Comparison of ENCODE assay signal across 16 cellular contexts in the genomic region with DNA sequence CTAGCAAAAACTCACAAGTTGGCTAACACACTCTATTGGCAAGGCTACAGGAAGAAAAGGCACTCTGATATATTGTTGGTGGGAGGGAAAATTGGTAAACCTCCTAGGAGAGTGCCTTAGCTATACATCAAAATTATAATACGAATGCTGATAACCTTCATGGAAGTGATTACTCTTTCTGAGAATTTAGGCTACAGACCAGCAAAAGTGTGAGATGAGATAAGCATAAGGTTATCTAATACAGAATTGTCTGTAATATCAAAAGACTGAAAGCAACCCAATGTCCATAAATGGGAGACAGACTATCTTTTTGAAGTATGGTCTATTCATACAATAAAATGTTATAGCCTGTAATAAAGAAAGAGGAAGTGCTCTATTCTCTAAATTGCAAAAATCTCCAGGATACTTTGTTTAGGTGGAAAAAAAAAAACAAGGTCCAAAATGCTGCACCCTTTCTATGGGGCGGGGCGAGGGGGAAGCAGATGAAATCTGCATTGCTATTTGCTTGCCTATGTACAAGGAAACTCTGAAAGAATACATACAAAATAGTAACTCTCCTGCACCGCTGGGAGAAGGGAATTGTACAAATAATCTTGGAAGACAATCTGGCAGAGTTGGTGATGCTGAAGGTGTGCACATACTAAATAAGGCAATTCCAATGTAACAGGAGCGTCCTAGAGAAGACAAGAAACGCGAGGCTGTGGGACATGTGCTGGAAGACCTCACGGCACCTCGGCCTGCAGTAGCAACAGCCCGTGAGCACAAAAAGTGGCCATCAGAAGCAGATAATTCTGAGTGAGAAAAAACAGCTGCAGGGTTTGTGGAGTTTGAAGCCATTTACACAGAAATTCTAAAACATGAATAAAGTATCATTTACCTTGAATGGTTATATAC.
DNase-seq lines count a peak whose midpoint lies in the region; ATAC-seq and TF ChIP-seq lines count a peak whose summit lies in the region.
"Had no signal": no experiment of that assay in that cellular context is flagged by ENCODE, and none has a peak within 500 bp of the region (broad histone marks: within the 10 kb centered on the region; RNA-seq: fewer than 3 reads in every experiment).

No MANE protein-coding gene starts in this region.

- H3K36me3 ChIP-seq in left ventricle myocardium inferior (peaks cover 3% of the 10 kb centered on the region), mesenchymal stem cell (ENCODE audit: control insufficient read depth in 1 of 2, insufficient read depth in 2 of 2, low read depth in 1 of 2, low read length in 2 of 2) (peaks cover 26 to 62% of the 10 kb centered on the region in 2 experiments), tibial nerve (peaks cover 0 to 16% (median 0%) of the 10 kb centered on the region in 3 donors)
- H3K36me3 ChIP-seq: suprapubic skin had no signal

- H3K9ac ChIP-seq in mesenchymal stem cell (ENCODE audit: low read length) = no peak overlapping the region

- no peak overlapping the region for H3K4me2 ChIP-seq in mesenchymal stem cell (ENCODE audit: low read length, poor library complexity, severe bottlenecking)

- H3K23ac ChIP-seq in mesenchymal stem cell (ENCODE audit: low read length in 2 of 2) = no peak overlapping the region

- H2BK15ac ChIP-seq in mesenchymal stem cell (ENCODE audit: low read depth, poor library complexity, severe bottlenecking) = no peak overlapping the region

- no peaks in the 10 kb centered on the region for H3K9me3 Mint-ChIP-seq in activated T-helper 17 cell treated with anti-CD3 and anti-CD28 coated beads, Interleukin-2, amount 50 U/mL, for 72 hours
- peaks cover 7% of the 10 kb centered on the region for H3K9me3 Mint-ChIP-seq in stimulated activated memory B cell treated with anti-CD40 and anti-IgM and Interleukin-4, amounts not matched to agents 10 μg/mL and 1 μg/mL and 100 μg/mL, for 72 hours

- H2BK12ac ChIP-seq in mesenchymal stem cell (ENCODE audit: low read length in 2 of 2) = peak overlapping the region in 1 of 2 experiments; percentile 25

- no peak overlapping the region for H2BK5ac ChIP-seq in mesenchymal stem cell (ENCODE audit: low read depth, low read length, poor library complexity, severe bottlenecking)

- no peaks in the 10 kb centered on the region for H3K27me3 Mint-ChIP-seq in activated T-helper 17 cell treated with anti-CD3 and anti-CD28 coated beads, Interleukin-2, amount 50 U/mL, for 72 hours
- peaks cover 21% of the 10 kb centered on the region for H3K27me3 Mint-ChIP-seq in stimulated activated memory B cell treated with anti-CD40 and anti-IgM and Interleukin-4, amounts not matched to agents 10 μg/mL and 1 μg/mL and 100 μg/mL, for 72 hours

- WGBS in mesenchymal stem cell = 83% methylated on average over 7 of the region's 10 CpGs
- WGBS in tibial nerve, 2 donors = 72 to 78% methylated on average over 10 of the region's 10 CpGs

- TF ChIP-seq EP300 in tibial nerve (IDR thresholded peaks at IDR 0.05) = no peak

- peaks cover 49% of the 10 kb centered on the region for H3K4me1 ChIP-seq in left ventricle myocardium inferior
- H3K4me1 ChIP-seq in mesenchymal stem cell (ENCODE audit: control insufficient read depth, insufficient read depth, low read depth, low read length) = peaks cover 18% of the 10 kb centered on the region
- H3K4me1 ChIP-seq in tibial nerve = peaks cover 0 to 42% (median 8%) of the 10 kb centered on the region in 4 donors
- H3K4me1 ChIP-seq: BE2C had no signal

- H2AFZ ChIP-seq in mesenchymal stem cell (ENCODE audit: low read depth, low read length) = no peak overlapping the region

- H3K4me1 Mint-ChIP-seq in activated T-helper 17 cell treated with anti-CD3 and anti-CD28 coated beads, Interleukin-2, amount 50 U/mL, for 72 hours = peaks cover 59% of the 10 kb centered on the region
- H3K4me1 Mint-ChIP-seq in stimulated activated memory B cell treated with anti-CD40 and anti-IgM and Interleukin-4, amounts not matched to agents 10 μg/mL and 1 μg/mL and 100 μg/mL, for 72 hours = no peaks in the 10 kb centered on the region

- no peak for TF ChIP-seq CTCF in left ventricle myocardium inferior (IDR thresholded peaks at IDR 0.05; ENCODE audit: borderline replicate concordance)
- TF ChIP-seq CTCF in tibial nerve (IDR thresholded peaks at IDR 0.05) = no peak

- H3K18ac ChIP-seq in mesenchymal stem cell (ENCODE audit: low read depth in 1 of 2, low read length in 2 of 2) = peak overlapping the region in 1 of 2 experiments; percentile 21

- TF ChIP-seq POLR2A in tibial nerve (IDR thresholded peaks at IDR 0.05) = no peak

- peak overlapping the region; percentile 70 for H3K4me3 Mint-ChIP-seq in activated T-helper 17 cell treated with anti-CD3 and anti-CD28 coated beads, Interleukin-2, amount 50 U/mL, for 72 hours
- H3K4me3 Mint-ChIP-seq in stimulated activated memory B cell treated with anti-CD40 and anti-IgM and Interleukin-4, amounts not matched to agents 10 μg/mL and 1 μg/mL and 100 μg/mL, for 72 hours = no peak overlapping the region

- H3K14ac ChIP-seq in mesenchymal stem cell (ENCODE audit: low read length in 2 of 2) = no peak overlapping the region

- no peak overlapping the region for H4K91ac ChIP-seq in mesenchymal stem cell (ENCODE audit: low read length)

- H2BK120ac ChIP-seq in mesenchymal stem cell (ENCODE audit: low read depth, low read length) = no peak overlapping the region

- H3K4ac ChIP-seq in mesenchymal stem cell (ENCODE audit: low read depth in 1 of 2, low read length in 2 of 2) = peak overlapping the region in 1 of 2 experiments; percentile 58

- intact Hi-C loops in left ventricle myocardium inferior (cut with micrococcal nuclease) = no loop called here
- intact Hi-C loops in cardiac septum (cut with DNase I) = no loop called here

- H3K4me3 ChIP-seq in left ventricle myocardium inferior (no peak overlapping the region), mesenchymal stem cell (ENCODE audit: insufficient read depth in 1 of 2, low read depth in 1 of 2, low read length in 2 of 2) (no peak overlapping the region), tibial nerve (no peak overlapping the region)
- H3K4me3 ChIP-seq: suprapubic skin had no signal

- no peak for DNase-seq in left ventricle myocardium inferior
- no peak for DNase-seq in cardiac septum (ENCODE audit: low spot score)
- no peak for DNase-seq in mesenchymal stem cell
- DNase-seq in tibial nerve (ENCODE audit: low spot score in 2 of 2) = no peak
- DNase-seq in anterior cingulate cortex (lab: John Stamatoyannopoulos, UW) = no peak
- DNase-seq in hippocampal formation (lab: John Stamatoyannopoulos, UW) = no peak
- DNase-seq: activated CD4-positive, alpha-beta T cell treated with anti-CD3 and anti-CD28 coated beads for 4 hours; BE2C; GOT3; NCI-H2171; occipital lobe; RPMI8226; stimulated activated CD4-positive, alpha-beta T cell treated with anti-CD3 and anti-CD28 coated beads, Interleukin-4, amount 100 ng/mL, for 4 hours had no signal

- H3K27me3 ChIP-seq in left ventricle myocardium inferior (ENCODE audit: low read depth) = no peaks in the 10 kb centered on the region
- H3K27me3 ChIP-seq in mesenchymal stem cell (ENCODE audit: control insufficient read depth in 1 of 2, insufficient read depth in 1 of 2, low read length in 2 of 2) = no peaks in the 10 kb centered on the region
- no peaks in the 10 kb centered on the region for H3K27me3 ChIP-seq in tibial nerve
- H3K27me3 ChIP-seq: BE2C, suprapubic skin had no signal

- H3K9me3 ChIP-seq in left ventricle myocardium inferior (replicated peaks) = peaks cover 6% of the 10 kb centered on the region
- H3K9me3 ChIP-seq in mesenchymal stem cell (ENCODE audit: control insufficient read depth, low read length) = no peaks in the 10 kb centered on the region
- H3K9me3 ChIP-seq in tibial nerve = no peaks in the 10 kb centered on the region
- H3K9me3 ChIP-seq: BE2C, suprapubic skin had no signal

- H3K36me3 Mint-ChIP-seq in activated T-helper 17 cell treated with anti-CD3 and anti-CD28 coated beads, Interleukin-2, amount 50 U/mL, for 72 hours (ENCODE audit: low read depth) = peaks cover 83% of the 10 kb centered on the region
- H3K36me3 Mint-ChIP-seq in stimulated activated memory B cell treated with anti-CD40 and anti-IgM and Interleukin-4, amounts not matched to agents 10 μg/mL and 1 μg/mL and 100 μg/mL, for 72 hours = no peaks in the 10 kb centered on the region

- H3K27ac ChIP-seq in left ventricle myocardium inferior (replicated peaks) = peak overlapping the region; percentile 84
- peak overlapping the region; percentile 94 for H3K27ac ChIP-seq in mesenchymal stem cell (ENCODE audit: low read length, poor library complexity, severe bottlenecking)
- H3K27ac ChIP-seq in tibial nerve = peak overlapping the region in 3 of 4 donors; percentile 13 to 85 (median 56)

- H2AK5ac ChIP-seq in mesenchymal stem cell (ENCODE audit: low read length, severe bottlenecking) = peak overlapping the region; percentile 66

- no peak for ATAC-seq in activated T-helper 17 cell treated with anti-CD3 and anti-CD28 coated beads, Interleukin-2, amount 50 U/mL, for 72 hours (replicated peaks)
- ATAC-seq in stimulated activated memory B cell treated with anti-CD40 and anti-IgM and Interleukin-4, amounts not matched to agents 10 μg/mL and 1 μg/mL and 100 μg/mL, for 72 hours = no peak

- peaks cover 22% of the 10 kb centered on the region for H3K79me1 ChIP-seq in mesenchymal stem cell (replicated peaks; ENCODE audit: low read length, poor library complexity, severe bottlenecking)

- H4K8ac ChIP-seq in mesenchymal stem cell (ENCODE audit: low read length) = no peak overlapping the region

- peak overlapping the region; percentile 91 for H3K27ac Mint-ChIP-seq in activated T-helper 17 cell treated with anti-CD3 and anti-CD28 coated beads, Interleukin-2, amount 50 U/mL, for 72 hours
- no peak overlapping the region for H3K27ac Mint-ChIP-seq in stimulated activated memory B cell treated with anti-CD40 and anti-IgM and Interleukin-4, amounts not matched to agents 10 μg/mL and 1 μg/mL and 100 μg/mL, for 72 hours
